29 cellular contexts compared by ENCODE assay signal in genomic region chr21:22796147-22796546, GRCh38.
"Had no signal": no experiment of that assay in that cellular context is flagged by ENCODE, and none has a peak within 500 bp of the region (broad histone marks: within the 10 kb centered on the region; RNA-seq: fewer than 3 reads in every experiment).

No MANE protein-coding gene starts in this region.

- FAIRE-seq: TTC549 had no signal

- H3K4me3 ChIP-seq: breast epithelium, Peyer's patch, SJSA1 had no signal

- H3K27me3 ChIP-seq: breast epithelium, Peyer's patch, SJSA1 had no signal

- H3K9me3 Mint-ChIP-seq: activated CD4-positive, alpha-beta memory T cell treated with anti-CD3 and anti-CD28 coated beads for 36 hours; activated CD4-positive, alpha-beta T cell treated with anti-CD3 and anti-CD28 coated beads, Interleukin-2, amount 10 ng/mL, durations not matched to agents 7 days and 5 days; activated naive CD4-positive, alpha-beta T cell treated with anti-CD3 and anti-CD28 coated beads for 36 hours; activated T-helper 17 cell treated with anti-CD3 and anti-CD28 coated beads, Interleukin-2, amount 50 U/mL, for 72 hours had no signal

- H3K27ac Mint-ChIP-seq: activated CD4-positive, alpha-beta memory T cell treated with anti-CD3 and anti-CD28 coated beads for 36 hours; activated CD4-positive, alpha-beta T cell treated with anti-CD3 and anti-CD28 coated beads, Interleukin-2, amount 10 ng/mL, durations not matched to agents 7 days and 5 days; activated naive CD4-positive, alpha-beta T cell treated with anti-CD3 and anti-CD28 coated beads for 36 hours; activated naive CD8-positive, alpha-beta T cell; activated T-helper 17 cell treated with anti-CD3 and anti-CD28 coated beads, Interleukin-2, amount 50 U/mL, for 72 hours; T-helper 17 cell had no signal

- H3K27me3 Mint-ChIP-seq: activated CD4-positive, alpha-beta memory T cell treated with anti-CD3 and anti-CD28 coated beads for 36 hours; activated CD4-positive, alpha-beta T cell treated with anti-CD3 and anti-CD28 coated beads, Interleukin-2, amount 10 ng/mL, durations not matched to agents 7 days and 5 days; activated naive CD8-positive, alpha-beta T cell; activated T-helper 17 cell treated with anti-CD3 and anti-CD28 coated beads, Interleukin-2, amount 50 U/mL, for 72 hours; T-helper 17 cell had no signal

- H3K9me3 ChIP-seq: breast epithelium, Peyer's patch, SJSA1 had no signal

- DNase-seq: activated CD4-positive, alpha-beta memory T cell treated with anti-CD3 and anti-CD28 coated beads for 36 hours; activated CD4-positive, alpha-beta T cell treated with anti-CD3 and anti-CD28 coated beads, Interleukin-2, amount 10 ng/mL, durations not matched to agents 7 days and 5 days; activated CD4-positive, CD25-positive, alpha-beta regulatory T cell; activated CD8-positive, alpha-beta memory T cell treated with anti-CD3 and anti-CD28 coated beads for 24 hours; activated gamma-delta T cell; activated naive CD4-positive, alpha-beta T cell treated with anti-CD3 and anti-CD28 coated beads for 36 hours; activated T-cell treated with anti-CD3 and anti-CD28 coated beads for 4 hours; activated T-cell treated with anti-CD3 and anti-CD28 coated beads, Interleukin-2, amount 50 U/mL, for 48 hours; NCI-H1048; NCI-H1694; NCI-H2029; NCI-H2107; NCI-H2171 treated with DMSO at 0.1 percent for 48 hours; NCI-H226; NCI-H526; NCI-H774; OCI-M1; Peyer's patch; SHP77; T-helper 17 cell; T1000 had no signal

- H3K27ac ChIP-seq: breast epithelium, Peyer's patch, RWPE1, SJSA1, VCaP had no signal

- ATAC-seq: activated T-helper 17 cell treated with anti-CD3 and anti-CD28 coated beads, Interleukin-2, amount 50 U/mL, for 72 hours; SK-N-SH treated with all-trans-retinoic acid at 6 μM for 48 hours; T-helper 17 cell had no signal

- H3K4me1 ChIP-seq: breast epithelium, Peyer's patch, SJSA1 had no signal

- H3K36me3 Mint-ChIP-seq: activated CD4-positive, alpha-beta memory T cell treated with anti-CD3 and anti-CD28 coated beads for 36 hours; activated naive CD8-positive, alpha-beta T cell had no signal

- H3K4me1 Mint-ChIP-seq: activated CD4-positive, alpha-beta T cell treated with anti-CD3 and anti-CD28 coated beads, Interleukin-2, amount 10 ng/mL, durations not matched to agents 7 days and 5 days; activated T-helper 17 cell treated with anti-CD3 and anti-CD28 coated beads, Interleukin-2, amount 50 U/mL, for 72 hours; T-helper 17 cell had no signal

- H3K4me3 Mint-ChIP-seq: activated CD4-positive, alpha-beta memory T cell treated with anti-CD3 and anti-CD28 coated beads for 36 hours; activated CD4-positive, alpha-beta T cell treated with anti-CD3 and anti-CD28 coated beads, Interleukin-2, amount 10 ng/mL, durations not matched to agents 7 days and 5 days; activated naive CD4-positive, alpha-beta T cell treated with anti-CD3 and anti-CD28 coated beads for 36 hours; activated naive CD8-positive, alpha-beta T cell; activated T-helper 17 cell treated with anti-CD3 and anti-CD28 coated beads, Interleukin-2, amount 50 U/mL, for 72 hours; T-helper 17 cell had no signal

- H3K36me3 ChIP-seq: breast epithelium, Peyer's patch, SJSA1 had no signal
